In the genomic region with DNA sequence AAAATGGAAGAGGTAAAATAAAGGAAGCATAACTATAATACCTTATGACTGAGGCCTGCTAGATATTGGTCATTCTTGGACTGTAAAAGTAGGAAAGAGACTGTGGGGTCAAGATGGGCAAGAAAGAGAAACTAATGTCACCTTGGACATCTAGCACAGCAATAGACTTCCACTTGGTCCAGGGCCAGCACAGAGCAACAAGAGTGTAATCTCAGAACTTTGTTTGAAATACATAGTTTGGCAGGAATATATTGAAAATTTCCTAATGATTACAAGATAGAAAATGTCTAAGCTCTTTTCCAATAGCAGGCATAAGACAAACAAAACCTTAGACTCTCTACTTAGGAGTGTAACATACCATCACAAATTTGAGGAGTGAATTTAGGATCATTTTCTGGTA, we compare ENCODE assay signal across 23 cellular contexts. TPM values are rescaled to one million over a fixed set of nuclear protein-coding genes. Genes with fewer than 3 reads are reported as not detected.
DNase-seq lines count a peak whose midpoint lies in the region; ATAC-seq and TF ChIP-seq lines count a peak whose summit lies in the region.
"Had no signal": no experiment of that assay in that cellular context is flagged by ENCODE, and none has a peak within 500 bp of the region (broad histone marks: within the 10 kb centered on the region; RNA-seq: fewer than 3 reads in every experiment).

No MANE protein-coding gene starts in this region.

- peak overlapping the region; percentile 78 for H3K4ac ChIP-seq in IMR-90 (ENCODE audit: low read depth, low read length)

- H3K27ac Mint-ChIP-seq in activated naive CD4-positive, alpha-beta T cell treated with anti-CD3 and anti-CD28 coated beads, Interleukin-2, amount 50 U/mL, for 24 hours: peak overlapping the region; percentile 96
- peak overlapping the region; percentile 94 for H3K27ac Mint-ChIP-seq in activated naive CD8-positive, alpha-beta T cell treated with anti-CD3 and anti-CD28 coated beads, Interleukin-2, amount 50 U/mL, for 24 hours
- H3K27ac Mint-ChIP-seq in naive thymus-derived CD8-positive, alpha-beta T cell: peak overlapping the region; percentile 38 to 84 (median 74)
- H3K27ac Mint-ChIP-seq: nephron had no signal

- peak overlapping the region; percentile 72 for H3K14ac ChIP-seq in IMR-90 (replicated peaks; ENCODE audit: low read depth, low read length)

- no peak for TF ChIP-seq CTCF in IMR-90 (conservative IDR thresholded peaks at IDR 0.05; ENCODE audit: low read depth, low read length)
- no peak for TF ChIP-seq CTCF in heart right ventricle (IDR thresholded peaks at IDR 0.05)

- H2AK9ac ChIP-seq in IMR-90 (replicated peaks; ENCODE audit: low read depth, low read length, poor library complexity): peak overlapping the region; percentile 78

- H3K27me3 Mint-ChIP-seq in activated naive CD4-positive, alpha-beta T cell treated with anti-CD3 and anti-CD28 coated beads, Interleukin-2, amount 50 U/mL, for 24 hours: no peaks in the 10 kb centered on the region
- no peaks in the 10 kb centered on the region for H3K27me3 Mint-ChIP-seq in activated naive CD8-positive, alpha-beta T cell treated with anti-CD3 and anti-CD28 coated beads, Interleukin-2, amount 50 U/mL, for 24 hours
- H3K27me3 Mint-ChIP-seq in naive thymus-derived CD8-positive, alpha-beta T cell: no peaks in the 10 kb centered on the region

- CTCF ChIA-PET in IMR-90 (lab: Yijun Ruan, JAX): interaction anchor here (0.8 kb wide), 1 partner anchor 126 kb away, joined by 5 read pairs; no protein-coding TSS in a partner anchor

- no peak for TF ChIP-seq POLR2A in IMR-90 (IDR thresholded peaks at IDR 0.05; ENCODE audit: low read depth, low read length)

- no peak overlapping the region; the same call in 1 of the 2 replicates for H4K5ac ChIP-seq in IMR-90 (ENCODE audit: low read depth, low read length)

- ATAC-seq in IMR-90 (ENCODE audit: low read depth) (no peak), aorta (ENCODE audit: low FRiP score) (no peak), heart right ventricle (no peak)
- no peak for ATAC-seq in activated naive CD8-positive, alpha-beta T cell treated with anti-CD3 and anti-CD28 coated beads, Interleukin-2, amount 50 U/mL, for 24 hours
- ATAC-seq in naive thymus-derived CD8-positive, alpha-beta T cell: no peak

- H4K20me1 ChIP-seq in IMR-90 (ENCODE audit: insufficient read depth, low read length): no peaks in the 10 kb centered on the region; the same call in 1 of the 2 replicates

- peak overlapping the region; percentile 64 to 76; a peak in 1 of 4 replicates for H4K8ac ChIP-seq in IMR-90 (ENCODE audit: low read depth in 2 of 2, low read length in 2 of 2)

- H3K23ac ChIP-seq in IMR-90 (ENCODE audit: low read depth, low read length): 0 out of 2 replicates have a peak overlapping the region, but pooled peaks have one; percentile 49

- no TSS peak for BruUV-seq in IMR-90 (replicated peaks; lab: Mats Ljungman, UMichigan)

- H3K36me3 Mint-ChIP-seq in activated naive CD4-positive, alpha-beta T cell treated with anti-CD3 and anti-CD28 coated beads, Interleukin-2, amount 50 U/mL, for 24 hours: peaks cover 35% of the 10 kb centered on the region
- peaks cover 50% of the 10 kb centered on the region for H3K36me3 Mint-ChIP-seq in activated naive CD8-positive, alpha-beta T cell treated with anti-CD3 and anti-CD28 coated beads, Interleukin-2, amount 50 U/mL, for 24 hours (ENCODE audit: low read depth)
- peaks cover 0 to 17% (median 0%) of the 10 kb centered on the region in 3 donors for H3K36me3 Mint-ChIP-seq in naive thymus-derived CD8-positive, alpha-beta T cell

- peak overlapping the region; percentile 86 for H3K4me3 Mint-ChIP-seq in activated naive CD4-positive, alpha-beta T cell treated with anti-CD3 and anti-CD28 coated beads, Interleukin-2, amount 50 U/mL, for 24 hours
- H3K4me3 Mint-ChIP-seq in activated naive CD8-positive, alpha-beta T cell treated with anti-CD3 and anti-CD28 coated beads, Interleukin-2, amount 50 U/mL, for 24 hours: peak overlapping the region; percentile 85
- H3K4me3 Mint-ChIP-seq in naive thymus-derived CD8-positive, alpha-beta T cell: peak overlapping the region in 9 of 10 donors; percentile 29 to 98 (median 59)
- H3K4me3 Mint-ChIP-seq: nephron had no signal

- DNase-seq in activated naive CD4-positive, alpha-beta T cell (lab: John Stamatoyannopoulos, UW): no peak
- peak; percentile 50 for DNase-seq in IMR-90
- no peak for DNase-seq in activated naive CD8-positive, alpha-beta T cell treated with anti-CD3 and anti-CD28 coated beads, Interleukin-2, amount 50 U/mL, for 24 hours
- DNase-seq in naive thymus-derived CD8-positive, alpha-beta T cell: no peak
- no peak for DNase-seq in aorta
- DNase-seq in heart right ventricle: no peak
- DNase-seq in caudate nucleus (lab: John Stamatoyannopoulos, UW): no peak
- DNase-seq: activated CD4-positive, CD25-positive, alpha-beta regulatory T cell; activated CD8-positive, alpha-beta memory T cell treated with anti-CD3 and anti-CD28 coated beads, Interleukin-2, amount 50 U/mL, for 4 hours; effector CD8-positive, alpha-beta T cell; H7; hypothalamus; KG1; kidney glomerular epithelial cell; mesenchymal stem cell; NCI-H1105 treated with DMSO at 0.1 percent for 48 hours; NCI-H526 treated with DMSO at 0.1 percent for 48 hours; SHP77 treated with DMSO at 0.1 percent for 48 hours; stimulated activated CD4-positive, alpha-beta T cell treated with anti-CD3 and anti-CD28 coated beads, Interleukin-2, amount 100 ng/mL, for 48 hours; substantia nigra had no signal

- H2AFZ ChIP-seq in IMR-90 (replicated peaks; ENCODE audit: low read length, poor library complexity): no peak overlapping the region

- POLR2A ChIA-PET in IMR-90 (lab: Charles Lee; ENCODE audit: unreplicated experiment): no interaction called here
- POLR2A ChIA-PET in naive thymus-derived CD8-positive, alpha-beta T cell (lab: Charles Lee): interaction anchor here (0.7 to 11.4 kb wide), 4 partner anchors 15 to 127 kb away, joined by 4 to 125 read pairs (median 14); no protein-coding TSS in a partner anchor

- H2BK15ac ChIP-seq in IMR-90 (ENCODE audit: low read depth, low read length): peak overlapping the region; percentile 48; the same call in 2 of the 3 replicates

- in situ Hi-C loops in IMR-90 (cut with MboI; ENCODE audit: low sequenced_read_pairs): loop anchor here (10.0 kb wide), 1 partner anchor 357 kb away; the partner anchor contains the start of gene ZNF326

- H3K9ac ChIP-seq in IMR-90 (ENCODE audit: low read depth, low read length): no peak overlapping the region

- H2BK20ac ChIP-seq in IMR-90 (ENCODE audit: low read depth, low read length): peak overlapping the region; percentile 72

- peak overlapping the region; percentile 69; the same call in 1 of the 2 replicates for H3K18ac ChIP-seq in IMR-90 (ENCODE audit: low read depth, low read length)

- H3K36me3 ChIP-seq in IMR-90 (ENCODE audit: control insufficient read depth, insufficient read depth, low read length) (no peaks in the 10 kb centered on the region), aorta (ENCODE audit: control insufficient read depth in 1 of 2, insufficient read depth in 2 of 2, low read length in 1 of 2) (no peaks in the 10 kb centered on the region), heart right ventricle (no peaks in the 10 kb centered on the region)
- H3K36me3 ChIP-seq: vagina had no signal

- peak overlapping the region; percentile 99 for H2BK5ac ChIP-seq in IMR-90 (ENCODE audit: low read depth, low read length, poor library complexity, severe bottlenecking)

- H3K9me1 ChIP-seq in IMR-90 (ENCODE audit: insufficient read depth, low read length): no peaks in the 10 kb centered on the region; the same call in 1 of the 2 replicates

- H2BK120ac ChIP-seq in IMR-90 (ENCODE audit: low read depth, low read length): peak overlapping the region; percentile 80

- peaks cover 64% of the 10 kb centered on the region for H3K4me1 Mint-ChIP-seq in activated naive CD4-positive, alpha-beta T cell treated with anti-CD3 and anti-CD28 coated beads, Interleukin-2, amount 50 U/mL, for 24 hours
- peaks cover 69% of the 10 kb centered on the region for H3K4me1 Mint-ChIP-seq in activated naive CD8-positive, alpha-beta T cell treated with anti-CD3 and anti-CD28 coated beads, Interleukin-2, amount 50 U/mL, for 24 hours
- H3K4me1 Mint-ChIP-seq in naive thymus-derived CD8-positive, alpha-beta T cell: peaks cover 34 to 83% (median 69%) of the 10 kb centered on the region in 4 donors
- H3K4me1 Mint-ChIP-seq: nephron had no signal

- H3K9me3 Mint-ChIP-seq in activated naive CD4-positive, alpha-beta T cell treated with anti-CD3 and anti-CD28 coated beads, Interleukin-2, amount 50 U/mL, for 24 hours: no peaks in the 10 kb centered on the region
- no peaks in the 10 kb centered on the region for H3K9me3 Mint-ChIP-seq in activated naive CD8-positive, alpha-beta T cell treated with anti-CD3 and anti-CD28 coated beads, Interleukin-2, amount 50 U/mL, for 24 hours
- no peaks in the 10 kb centered on the region for H3K9me3 Mint-ChIP-seq in naive thymus-derived CD8-positive, alpha-beta T cell
- H3K9me3 Mint-ChIP-seq: nephron had no signal

- H3K4me3 ChIP-seq in IMR-90 (ENCODE audit: insufficient read depth, low read depth, low read length) (no peak overlapping the region), aorta (ENCODE audit: low read length in 2 of 2) (no peak overlapping the region), heart right ventricle (peak overlapping the region in 2 of 10 donors; percentile 1 to 5)
- H3K4me3 ChIP-seq: vagina had no signal

- peak overlapping the region; percentile 34 for H3K4me2 ChIP-seq in IMR-90 (ENCODE audit: low read depth, low read length)

- H3K27ac ChIP-seq in IMR-90 (ENCODE audit: insufficient read depth, low read length) (peak overlapping the region; percentile 72; the same call in 1 of the 2 replicates), aorta (ENCODE audit: low read depth in 1 of 2, low read length in 2 of 2) (no peak overlapping the region), heart right ventricle (peak overlapping the region in 1 of 10 donors; percentile 97), caudate nucleus (ENCODE audit: low read depth, low read length) (no peak overlapping the region)
- H3K27ac ChIP-seq: vagina had no signal

- H3K27me3 ChIP-seq in IMR-90 (ENCODE audit: control insufficient read depth, insufficient read depth, low read length): no peaks in the 10 kb centered on the region
- H3K27me3 ChIP-seq in aorta (ENCODE audit: control insufficient read depth in 1 of 2, insufficient read depth in 2 of 2, low read length in 1 of 2): no peaks in the 10 kb centered on the region
- H3K27me3 ChIP-seq in heart right ventricle: no peaks in the 10 kb centered on the region
- H3K27me3 ChIP-seq: vagina had no signal

- no peak for TF ChIP-seq RAD21 in IMR-90 (IDR thresholded peaks at IDR 0.05; ENCODE audit: low read length)

- peaks cover 9% of the 10 kb centered on the region for H3K4me1 ChIP-seq in IMR-90 (ENCODE audit: control insufficient read depth, insufficient read depth, low read length)
- no peaks in the 10 kb centered on the region for H3K4me1 ChIP-seq in aorta (ENCODE audit: control insufficient read depth in 1 of 2, insufficient read depth in 2 of 2, low read length in 2 of 2)
- peaks cover 2 to 70% (median 38%) of the 10 kb centered on the region in 9 donors for H3K4me1 ChIP-seq in heart right ventricle

- H2AK5ac ChIP-seq in IMR-90 (ENCODE audit: low read depth, low read length): peak overlapping the region; percentile 97

- peak overlapping the region; percentile 82 for H4K91ac ChIP-seq in IMR-90 (ENCODE audit: insufficient read depth, low read depth, low read length)

- dilution Hi-C loops in IMR-90 (cut with HindIII; ENCODE audit: low sequenced_read_pairs, unreplicated experiment): no loop called here

- no peak overlapping the region for H3K56ac ChIP-seq in IMR-90 (ENCODE audit: extremely low read depth, insufficient read depth, low read length)

- intact Hi-C loops in IMR-90 (cut with micrococcal nuclease): loop anchor here (2.0 to 5.0 kb wide), 2 partner anchors 15 to 360 kb away; partner anchors contain the start of gene ZNF326
- intact Hi-C loops in aorta (cut with DNase I): no loop called here
- intact Hi-C loops in heart right ventricle (cut with DNase I): loop anchor here in 8 of 10 donors (10.0 kb wide), 3 partner anchors 57 to 357 kb away; partner anchors contain the start of gene ZNF326 (in 2 of the 8)

- peaks cover 10 to 38% of the 10 kb centered on the region in 2 experiments for H3K79me1 ChIP-seq in IMR-90 (ENCODE audit: low read depth in 1 of 2, low read length in 2 of 2)

- H3K9me3 ChIP-seq in IMR-90 (ENCODE audit: control insufficient read depth, insufficient read depth, low read length) (no peaks in the 10 kb centered on the region), aorta (ENCODE audit: control insufficient read depth, low read length) (no peaks in the 10 kb centered on the region), heart right ventricle (no peaks in the 10 kb centered on the region)
- H3K9me3 ChIP-seq: vagina had no signal

RNA-seq across cellular contexts. Expression of gene LRRC8C, which starts 4.6 kb away (rescaled TPM):
- total RNA-seq in IMR-90 (2012; rRNA removed): 12.9 and 15.3 TPM in 2 replicates
- polyA plus RNA-seq in IMR-90 (2012; rRNA removed): 6.5 TPM in 2 replicates
- polyA plus RNA-seq in IMR-90 (2012; cell fraction: cytosol; rRNA removed): 2.1 and 2.3 TPM in 2 replicates
- polyA plus RNA-seq in IMR-90 (2012; cell fraction: nucleus; rRNA removed; ENCODE audit: low replicate concordance): 1.2 and 3.8 TPM in 2 replicates
- total RNA-seq in naive thymus-derived CD8-positive, alpha-beta T cell: 10 to 100 TPM; 52.2 to 53.3 TPM
- 10 to 100 TPM; 10.0 to 19.2 (median 14.2) TPM for polyA plus RNA-seq in naive thymus-derived CD8-positive, alpha-beta T cell
- 10 to 100 TPM in 1 of 2 donors, 1 to 10 TPM in 1; 9.0 to 14.4 TPM for total RNA-seq in aorta
- 1 to 10 TPM in 1 of 2 donors, under 1 TPM in 1; 0.75 to 2.2 TPM for polyA plus RNA-seq in aorta
- total RNA-seq in heart right ventricle: 10 to 100 TPM in 2 of 10 donors, 1 to 10 TPM in 8; 5.6 to 12.3 (median 8.3) TPM
- polyA plus RNA-seq in heart right ventricle: 1 to 10 TPM; 3.7 to 5.9 TPM

Comparison
In these comparisons a context has a peak if more than half of its experiments do, and no peak if none do; other contexts are left out.
1. intact Hi-C loops: an anchor here in IMR-90 (2.0 to 5.0 kb wide) and heart right ventricle (10.0 kb wide); none called in aorta.